Comparison of ENCODE assay signal across 29 cellular contexts in genomic region chr17:76416447-76416846, GRCh38. TPM values are rescaled to one million over a fixed set of nuclear protein-coding genes. Genes with fewer than 3 reads are reported as not detected.
DNase-seq lines count a peak whose midpoint lies in the region; ATAC-seq and TF ChIP-seq lines count a peak whose summit lies in the region.
"Had no signal": no experiment of that assay in that cellular context is flagged by ENCODE, and none has a peak within 500 bp of the region (broad histone marks: within the 10 kb centered on the region; RNA-seq: fewer than 3 reads in every experiment).

No MANE protein-coding gene starts in this region.

- no peaks in the 10 kb centered on the region for H3K27me3 Mint-ChIP-seq in T-helper 2 cell treated with Interferon-gamma antibody and Interleukin-4, amounts not matched to agents 5 μg/mL and 100 μg/mL, for 36 hours (ENCODE audit: low read depth)
- H3K27me3 Mint-ChIP-seq: CD4-positive, alpha-beta memory T cell had no signal

- CTCF ChIA-PET in OCI-LY7 (lab: Charles Lee; ENCODE audit: unreplicated experiment) = interaction anchor here (0.6 to 1.8 kb wide), 3 partner anchors 10 to 85 kb away, joined by 3 to 5 read pairs (median 4); no protein-coding TSS in a partner anchor

- H3K4me2 ChIP-seq in OCI-LY7 (ENCODE audit: low read length) = 0 out of 2 replicates have a peak overlapping the region, but pooled peaks have one; percentile 54

- no peaks in the 10 kb centered on the region for H3K9me3 Mint-ChIP-seq in T-helper 2 cell treated with Interferon-gamma antibody and Interleukin-4, amounts not matched to agents 5 μg/mL and 100 μg/mL, for 36 hours
- H3K9me3 Mint-ChIP-seq: HFFc6 had no signal

- POLR2A ChIA-PET in OCI-LY7 (lab: Charles Lee) = interaction anchor here (0.9 to 1.8 kb wide), 4 partner anchors 12 to 146 kb away, joined by 3 to 5 read pairs (median 4); no protein-coding TSS in a partner anchor

- H3K4me1 Mint-ChIP-seq in T-helper 2 cell treated with Interferon-gamma antibody and Interleukin-4, amounts not matched to agents 5 μg/mL and 100 μg/mL, for 36 hours (ENCODE audit: low read depth) = no peaks in the 10 kb centered on the region

- no peak for TF ChIP-seq CTCF in OCI-LY7 (conservative IDR thresholded peaks at IDR 0.05; ENCODE audit: low read length)

- H3K4me3 Mint-ChIP-seq in T-helper 2 cell treated with Interferon-gamma antibody and Interleukin-4, amounts not matched to agents 5 μg/mL and 100 μg/mL, for 36 hours = no peak overlapping the region
- H3K4me3 Mint-ChIP-seq: CD4-positive, alpha-beta memory T cell; HFFc6 had no signal

- no peaks in the 10 kb centered on the region for H4K20me1 ChIP-seq in OCI-LY7 (ENCODE audit: insufficient read depth, low read length)

- ATAC-seq in GM19463 (IDR thresholded peaks at IDR 0.05; ENCODE audit: unreplicated experiment) = no peak
- ATAC-seq: PC-3, Right ventricle myocardium inferior, SK-N-SH treated with all-trans-retinoic acid at 6 μM for 48 hours had no signal

- H3K27ac ChIP-seq in OCI-LY7 (ENCODE audit: low read depth, low read length, poor library complexity, severe bottlenecking) (peak overlapping the region; percentile 78), angular gyrus (ENCODE audit: low read depth, low read length) (peak overlapping the region; percentile 45)
- H3K27ac ChIP-seq: GM23248, SJCRH30 had no signal

- peaks cover 65% of the 10 kb centered on the region for H3K4me1 ChIP-seq in OCI-LY7 (ENCODE audit: insufficient read depth, low read length, poor library complexity, severe bottlenecking)
- H3K4me1 ChIP-seq: Caco-2, HAP-1 had no signal

- H3K9me2 ChIP-seq in OCI-LY7 (ENCODE audit: insufficient read depth, low read length) = no peaks in the 10 kb centered on the region

- H3K4me3 ChIP-seq in OCI-LY7 (ENCODE audit: low read depth, low read length, poor library complexity, severe bottlenecking) = no peak overlapping the region
- H3K4me3 ChIP-seq: GM23248, HAP-1, SJCRH30 had no signal

- H3K79me2 ChIP-seq in OCI-LY7 (ENCODE audit: insufficient read depth, low read depth, low read length) = peaks cover 80% of the 10 kb centered on the region

- H3K36me3 Mint-ChIP-seq in T-helper 2 cell treated with Interferon-gamma antibody and Interleukin-4, amounts not matched to agents 5 μg/mL and 100 μg/mL, for 36 hours (ENCODE audit: low read depth) = no peaks in the 10 kb centered on the region

- H2AFZ ChIP-seq in OCI-LY7 (ENCODE audit: low read length) = no peak overlapping the region
- H2AFZ ChIP-seq: GM23248 had no signal

- no TSS peak for BruUV-seq in OCI-LY7 (replicated peaks; lab: Mats Ljungman, UMichigan)

- peaks cover 36% of the 10 kb centered on the region; the same call in 1 of the 2 replicates for H3K36me3 ChIP-seq in OCI-LY7 (ENCODE audit: insufficient read depth, low read length)
- H3K36me3 ChIP-seq: HAP-1 had no signal

- DNase-seq in OCI-LY7 (ENCODE audit: low spot score) (no peak), posterior vena cava (ENCODE audit: low spot score) (peak; percentile 47), NCI-H2227 (lab: John Stamatoyannopoulos, UW; ENCODE audit: unreplicated experiment) (no peak)
- no peak for DNase-seq in T-helper 2 cell treated with Interferon-gamma antibody and Interleukin-4, amounts not matched to agents 5 μg/mL and 100 μg/mL, for 36 hours (ENCODE audit: low spot score)
- DNase-seq in activated CD4-positive, alpha-beta T cell treated with anti-CD3 and anti-CD28 coated beads for 1 hour = no peak
- DNase-seq: C1 segment of cervical spinal cord; Caco-2; CD4-positive, alpha-beta memory T cell; GM23248; HFFc6; KBM-7; MV-4-11; NCI-H1105; NCI-H1436 treated with DMSO at 0.1 percent for 48 hours; NCI-H1930; NCI-H2107; NCI-H446; NCI-H524 treated with DMSO at 0.1 percent for 48 hours; NCI-H774; PC-3; SJCRH30 had no signal

- intact Hi-C loops in OCI-LY7 (cut with micrococcal nuclease; ENCODE audit: unreplicated experiment) (no loop called here), posterior vena cava (cut with DNase I) (no loop called here)

- H3K9me3 ChIP-seq in OCI-LY7 (ENCODE audit: low read length) = no peaks in the 10 kb centered on the region
- H3K9me3 ChIP-seq: Caco-2, HAP-1, SJCRH30 had no signal

- H3K27ac Mint-ChIP-seq in T-helper 2 cell treated with Interferon-gamma antibody and Interleukin-4, amounts not matched to agents 5 μg/mL and 100 μg/mL, for 36 hours = no peak overlapping the region
- H3K27ac Mint-ChIP-seq: HFFc6 had no signal

RNA-seq across cellular contexts. Expression of gene SPHK1, which starts 32.0 kb away (rescaled TPM):
- 0.28 and 0.36 TPM in 2 replicates for total RNA-seq in OCI-LY7 (2014; rRNA removed; shearing (Covaris generic))
- total RNA-seq in OCI-LY7 (2022) (0.22 and 0.78 TPM in 2 replicates), posterior vena cava (10 to 100 TPM; 13.8 to 36.6 TPM)

RNA-seq across cellular contexts. Expression of gene UBE2O, which starts 36.5 kb away (rescaled TPM):
- total RNA-seq in OCI-LY7 (2014; rRNA removed; shearing (Covaris generic)) = 43.4 and 55.1 TPM in 2 replicates
- total RNA-seq in OCI-LY7 (2022) = 71.0 and 79.6 TPM in 2 replicates
- total RNA-seq in posterior vena cava = 10 to 100 TPM; 17.2 to 17.9 TPM

RNA-seq across cellular contexts. Expression of gene AANAT, which starts 51.0 kb away (rescaled TPM):
- not detected in 2 replicates for total RNA-seq in OCI-LY7 (2014; rRNA removed; shearing (Covaris generic))
- total RNA-seq in OCI-LY7 (2022) (not detected in 2 replicates), posterior vena cava (not detected)
- total RNA-seq: A673; Caco-2; CD4-positive, alpha-beta memory T cell; GM23248; LHCN-M2; MCF 10A; PC-3; Right ventricle myocardium inferior had no signal

Comparison
In these comparisons a context has a peak if more than half of its experiments do, and no peak if none do; other contexts are left out.
1. RNA of gene SPHK1, which starts 32.0 kb away (total RNA-seq): 13.8 to 36.6 TPM in posterior vena cava; 0.22 to 0.78 TPM in OCI-LY7; every median in the first group is over 4 times any median in the second.